Comparison of ENCODE assay signal across 7 cellular contexts in the genomic region with DNA sequence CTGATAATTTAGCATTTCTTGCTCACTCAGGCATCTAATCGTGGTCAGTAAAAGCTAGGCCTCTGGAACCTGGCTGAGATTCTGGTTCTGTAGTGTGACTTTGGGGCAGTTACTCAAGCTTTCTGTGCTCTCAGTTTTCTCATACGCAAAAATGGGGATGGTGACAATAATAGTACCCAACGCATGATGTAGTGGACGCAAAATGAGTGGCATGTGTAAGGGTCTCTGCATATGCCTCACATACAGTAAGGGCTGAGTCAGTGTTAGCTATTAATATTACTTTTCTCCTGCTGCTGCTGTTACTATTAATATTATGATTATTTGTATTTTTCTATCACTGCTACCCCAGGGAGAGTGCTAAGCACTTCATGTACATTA. TPM values are rescaled to one million over a fixed set of nuclear protein-coding genes. Genes with fewer than 3 reads are reported as not detected.
DNase-seq lines count a peak whose midpoint lies in the region; TF ChIP-seq lines count a peak whose summit lies in the region.

No MANE protein-coding gene starts in this region.

- CTCF ChIA-PET in SK-N-SH (lab: Yijun Ruan, JAX) = interaction anchor here (1.2 to 4.4 kb wide), 5 partner anchors 9 to 415 kb away, joined by 4 to 29 read pairs (median 8); no protein-coding TSS in a partner anchor

- no peak overlapping the region for H2BK120ac ChIP-seq in H9 (ENCODE audit: low read depth, low read length, poor library complexity, severe bottlenecking)

- no peak overlapping the region for H2AK5ac ChIP-seq in H9 (ENCODE audit: insufficient read length, low read length)

- H2AFZ ChIP-seq in H9 (ENCODE audit: low read length) = no peak overlapping the region
- H2AFZ ChIP-seq in SK-N-SH (ENCODE audit: low read depth) = peak overlapping the region; percentile 97

- H3K4me3 Mint-ChIP-seq in H9 = peak overlapping the region; percentile 91 to 94

- H3T11ph ChIP-seq in H9 (ENCODE audit: low read length) = no peak overlapping the region

- no peak for DNase-seq in H9
- peak; percentile 15 for DNase-seq in SK-N-SH
- DNase-seq in foreskin fibroblast = no peak
- no peak for DNase-seq in HT-29 (ENCODE audit: low spot score)
- DNase-seq in retina = no peak
- DNase-seq in effector CD8-positive, alpha-beta T cell (lab: John Stamatoyannopoulos, UW) = no peak

- H3K4me1 ChIP-seq in H9 (ENCODE audit: insufficient read depth, low read length) (no peaks in the 10 kb centered on the region), SK-N-SH (ENCODE audit: control insufficient read depth in 1 of 2, insufficient read depth in 2 of 2, low read depth in 1 of 2, low read length in 1 of 2) (peaks cover 0 to 6% of the 10 kb centered on the region in 2 experiments; a peak in 1 of 4 replicates), skeletal muscle satellite cell (ENCODE audit: control insufficient read depth, insufficient read depth, low read length) (peaks cover 16% of the 10 kb centered on the region)

- H3K4me3 ChIP-seq in SK-N-SH (ENCODE audit: low read depth in 2 of 2, low read length in 1 of 2) = peak overlapping the region; percentile 72 to 83
- H3K4me3 ChIP-seq in foreskin fibroblast (ENCODE audit: low read depth in 1 of 2, low read length in 2 of 2) = peak overlapping the region; percentile 89 to 97
- H3K4me3 ChIP-seq in skeletal muscle satellite cell (ENCODE audit: low read length) = peak overlapping the region; percentile 84

- H3K4me2 ChIP-seq in H9 (ENCODE audit: insufficient read depth, insufficient read length, low read length) = peak overlapping the region; percentile 89
- H3K4me2 ChIP-seq in SK-N-SH = peak overlapping the region; percentile 82
- peak overlapping the region; percentile 86 for H3K4me2 ChIP-seq in skeletal muscle satellite cell (ENCODE audit: low read length)

- peaks cover 14 to 32% (median 25%) of the 10 kb centered on the region in 3 experiments for H3K36me3 Mint-ChIP-seq in H9 (ENCODE audit: insufficient read depth in 1 of 3, low read depth in 3 of 3)

- no CpG with 5 or more reads among the region's 4 CpGs for WGBS in H9 (ENCODE audit: extremely low coverage, insufficient read length, low lambda C conversion rate)
- WGBS in SK-N-SH (ENCODE audit: low lambda C conversion rate) = 2% methylated on average over 4 of the region's 4 CpGs

- H3K14ac ChIP-seq in H9 (ENCODE audit: insufficient read depth, low read length) = peak overlapping the region; percentile 98; the same call in 1 of the 2 replicates

- H3K23ac ChIP-seq in H9 (ENCODE audit: insufficient read length, low read depth, low read length) = no peak overlapping the region

- TF ChIP-seq EP300 in SK-N-SH (IDR thresholded peaks at IDR 0.05; ENCODE audit: borderline replicate concordance in 1 of 2, low read depth in 1 of 2, low read length in 1 of 2) = no peak

- H3K4ac ChIP-seq in H9 (ENCODE audit: low read depth, low read length) = no peak overlapping the region

- no peak overlapping the region for H2BK12ac ChIP-seq in H9 (ENCODE audit: insufficient read length, low read depth, low read length)

- H3K27me3 ChIP-seq in H9 (ENCODE audit: insufficient read depth, low read length) (no peaks in the 10 kb centered on the region), SK-N-SH (ENCODE audit: insufficient read depth) (no peaks in the 10 kb centered on the region), skeletal muscle satellite cell (ENCODE audit: control insufficient read depth, insufficient read depth, low read length) (no peaks in the 10 kb centered on the region)

- peak overlapping the region; percentile 97 to 99 (median 98); a peak in 6 of 7 replicates for H3K27ac Mint-ChIP-seq in H9

- H3K36me3 ChIP-seq in SK-N-SH (replicated peaks in 1 of 2; ENCODE audit: control insufficient read depth in 1 of 2, insufficient read depth in 2 of 2, low read length in 1 of 2) (no peaks in the 10 kb centered on the region), skeletal muscle satellite cell (ENCODE audit: insufficient read depth, low read length) (no peaks in the 10 kb centered on the region)

- peaks cover 18 to 20% of the 10 kb centered on the region in 2 experiments for H3K9me3 Mint-ChIP-seq in H9

- H3K27me3 Mint-ChIP-seq in H9 (ENCODE audit: low read depth) = peaks cover 2% of the 10 kb centered on the region

- H3F3A ChIP-seq in SK-N-SH (replicated peaks; ENCODE audit: insufficient read depth) = no peaks in the 10 kb centered on the region

- H2BK20ac ChIP-seq in H9 (ENCODE audit: low read depth, low read length, poor library complexity, severe bottlenecking) = no peak overlapping the region

- no peak overlapping the region for H2BK15ac ChIP-seq in H9 (ENCODE audit: low read depth, low read length)

- no peaks in the 10 kb centered on the region for H3K9me2 ChIP-seq in SK-N-SH

- H2BK5ac ChIP-seq in H9 (ENCODE audit: insufficient read length, low read length) = no peak overlapping the region

- POLR2A ChIA-PET in SK-N-SH (lab: Yijun Ruan, JAX) = interaction anchor here (1.5 kb wide), 1 partner anchor 9 kb away, joined by 9 read pairs; no protein-coding TSS in a partner anchor

- H3K23me2 ChIP-seq in H9 (ENCODE audit: insufficient read length, low read depth, low read length, poor library complexity, severe bottlenecking) = peaks cover 2% of the 10 kb centered on the region

- no peak overlapping the region for H4K5ac ChIP-seq in H9 (ENCODE audit: insufficient read length, low read depth, low read length)

- H3K79me2 ChIP-seq in H9 (ENCODE audit: insufficient read depth, low read length) (peaks cover 12% of the 10 kb centered on the region; the same call in 1 of the 2 replicates), SK-N-SH (ENCODE audit: insufficient read depth) (peaks cover 54% of the 10 kb centered on the region)

- no peak overlapping the region for H3K18ac ChIP-seq in H9 (ENCODE audit: insufficient read length, low read depth, low read length)

- no peak for TF ChIP-seq RAD21 in SK-N-SH (IDR thresholded peaks at IDR 0.05; ENCODE audit: low read length)

- H3K4me1 Mint-ChIP-seq in H9 = peaks cover 16% of the 10 kb centered on the region in 2 experiments

- peaks cover 3% of the 10 kb centered on the region for H3K9me3 ChIP-seq in H9 (ENCODE audit: control insufficient read depth, low read depth, low read length)
- 0 out of 2 replicates have a peak, but pooled peaks cover 5% of the 10 kb centered on the region for H3K9me3 ChIP-seq in SK-N-SH
- peaks cover under 1% of the 10 kb centered on the region for H3K9me3 ChIP-seq in skeletal muscle satellite cell (replicated peaks; ENCODE audit: low read length)

- H3K27ac ChIP-seq in H9 (ENCODE audit: insufficient read length, low read depth, low read length) (peak overlapping the region; percentile 79), SK-N-SH (ENCODE audit: low read depth in 2 of 2, low read length in 1 of 2) (peak overlapping the region; percentile 36 to 50; a peak in 3 of 4 replicates)

- TF ChIP-seq CTCF in H9 (conservative IDR thresholded peaks at IDR 0.05) = no peak
- TF ChIP-seq CTCF in SK-N-SH (IDR thresholded peaks at IDR 0.05) = no peak
- TF ChIP-seq CTCF in foreskin fibroblast (IDR thresholded peaks at IDR 0.05; ENCODE audit: low read depth, low read length) = no peak

- H4K8ac ChIP-seq in H9 (replicated peaks; ENCODE audit: insufficient read length, low read depth, low read length) = no peak overlapping the region

- H3K79me1 ChIP-seq in H9 (ENCODE audit: insufficient read depth, low read depth, low read length, poor library complexity, severe bottlenecking) = no peaks in the 10 kb centered on the region

- peak overlapping the region; percentile 93 for H3K9ac ChIP-seq in H9 (ENCODE audit: extremely low read depth, insufficient read length, low read length)
- peak overlapping the region; percentile 92 for H3K9ac ChIP-seq in SK-N-SH
- H3K9ac ChIP-seq in skeletal muscle satellite cell (ENCODE audit: low read depth, low read length) = peak overlapping the region; percentile 87

- no peaks in the 10 kb centered on the region for H4K20me1 ChIP-seq in H9 (ENCODE audit: control insufficient read depth, insufficient read depth, insufficient read length)
- no peaks in the 10 kb centered on the region for H4K20me1 ChIP-seq in SK-N-SH (ENCODE audit: insufficient read depth)

- no peak overlapping the region for H3K56ac ChIP-seq in H9 (ENCODE audit: insufficient read length, low read depth, low read length)

- no peak overlapping the region for H4K91ac ChIP-seq in H9 (ENCODE audit: insufficient read length, low read depth, low read length)

TF ChIP-seq in SK-N-SH, 30 proteins besides CTCF, POLR2A, EP300 and RAD21:
- TF ChIP-seq FOSL2 (IDR thresholded peaks at IDR 0.05; ENCODE audit: borderline replicate concordance, low read depth) (no peak), RCOR1 (IDR thresholded peaks at IDR 0.05; ENCODE audit: low read length) (no peak), ELF1 (IDR thresholded peaks at IDR 0.05) (no peak), YY1 (IDR thresholded peaks at IDR 0.05; ENCODE audit: low read depth) (no peak), NRF1 (IDR thresholded peaks at IDR 0.05; ENCODE audit: low read depth, low read length) (no peak), SIN3A (IDR thresholded peaks at IDR 0.05; ENCODE audit: borderline replicate concordance, low read depth, low read length) (no peak), CHD2 (IDR thresholded peaks at IDR 0.05; ENCODE audit: low read length, partially characterized antibody) (no peak), TCF12 (IDR thresholded peaks at IDR 0.05) (no peak)

RNA-seq across cellular contexts. Expression of a gene that starts 0.7 kb away (rescaled TPM):
- total RNA-seq in H9 (2021) = 74.3 and 74.5 TPM in 2 replicates
- polyA plus RNA-seq in SK-N-SH (2012; rRNA removed) = 5.1 and 5.8 TPM in 2 replicates
- polyA plus RNA-seq in SK-N-SH (2012; cell fraction: cytosol; rRNA removed) = 6.3 and 6.8 TPM in 2 replicates
- 3.5 and 5.3 TPM in 2 replicates for polyA plus RNA-seq in SK-N-SH (2012; cell fraction: nucleus; rRNA removed)
- total RNA-seq in skeletal muscle satellite cell (2012; rRNA removed) = 9.9 and 10.0 TPM in 2 replicates
- 20.2 and 21.1 TPM in 2 replicates for total RNA-seq in HT-29 (2014; rRNA removed; shearing (Covaris generic))

RNA-seq across cellular contexts. Expression of a gene that starts 17.5 kb away (rescaled TPM):
- 54.4 and 56.6 TPM in 2 replicates for total RNA-seq in H9 (2021)
- polyA plus RNA-seq in SK-N-SH (2012; rRNA removed) = 32.2 and 33.5 TPM in 2 replicates
- polyA plus RNA-seq in SK-N-SH (2012; cell fraction: cytosol; rRNA removed) = 29.7 and 42.6 TPM in 2 replicates
- polyA plus RNA-seq in SK-N-SH (2012; cell fraction: nucleus; rRNA removed) = 34.5 and 35.2 TPM in 2 replicates
- 18.0 and 24.9 TPM in 2 replicates for total RNA-seq in skeletal muscle satellite cell (2012; rRNA removed)
- 93.6 and 105 TPM in 2 replicates for total RNA-seq in HT-29 (2014; rRNA removed; shearing (Covaris generic))
